In the genomic region with DNA sequence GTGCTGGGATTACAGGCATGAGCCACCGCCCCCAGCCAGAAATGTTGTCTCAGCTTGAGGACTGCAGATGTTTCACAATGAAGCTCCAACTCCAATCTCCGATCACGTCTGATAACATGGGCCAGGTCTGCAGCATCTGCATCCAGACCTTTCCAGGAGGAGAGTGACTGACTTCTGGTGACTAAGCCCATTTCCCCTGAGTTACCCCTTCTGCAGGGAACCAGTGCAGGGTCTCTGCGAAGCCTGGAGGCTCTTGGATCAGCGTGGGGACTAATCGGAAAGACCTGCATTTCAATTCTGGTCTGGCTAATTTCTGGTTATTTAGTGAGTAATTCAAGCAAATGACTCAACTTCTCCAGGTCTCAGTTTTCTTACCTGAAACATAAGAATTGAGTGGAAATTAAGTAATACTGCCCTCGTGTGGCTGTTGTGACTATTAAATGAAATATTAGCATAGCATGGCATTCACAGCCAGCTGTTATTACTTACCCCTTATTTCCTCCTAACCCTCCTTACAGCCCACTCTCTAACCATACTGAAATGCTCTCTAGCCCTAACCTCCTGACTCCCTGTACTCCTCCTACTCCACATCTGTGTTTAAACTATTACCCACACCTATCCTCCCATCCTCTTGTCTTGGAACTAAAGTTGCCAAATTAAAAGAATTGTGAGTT, we compare ENCODE assay signal across 8 cellular contexts. TPM values are rescaled to one million over a fixed set of nuclear protein-coding genes. Genes with fewer than 3 reads are reported as not detected.
A peak's percentile ranks its signal among the peaks of the same experiment; 100 is the strongest.
DNase-seq lines count a peak whose midpoint lies in the region; FAIRE-seq and TF ChIP-seq lines count a peak whose summit lies in the region.

No MANE protein-coding gene starts in this region.

- intact Hi-C loops in A673 (cut with micrococcal nuclease; ENCODE audit: unreplicated experiment) = loop anchor here (5.0 to 10.0 kb wide), 2 partner anchors 127 to 540 kb away; no protein-coding TSS in a partner anchor
- intact Hi-C loops in ascending aorta (cut with DNase I) = loop anchor here (1.0 to 10.0 kb wide), 4 partner anchors 23 to 870 kb away; no protein-coding TSS in a partner anchor

- TF ChIP-seq POLR2A in GM12891 (IDR thresholded peaks at IDR 0.05; ENCODE audit: low read depth, low read length) = no peak

- in situ Hi-C loops in KBM-7 (cut with MboI; ENCODE audit: low pct_unique_long_range_greater_than_20kb, low sequenced_read_pairs) = loop anchor here (25.0 kb wide), 1 partner anchor 122 kb away; no protein-coding TSS in a partner anchor

- POLR2A ChIA-PET in A673 (lab: Charles Lee; ENCODE audit: low non-redundant PET) = interaction anchor here (0.6 kb wide), 1 partner anchor 113 kb away, joined by 3 read pairs; no protein-coding TSS in a partner anchor

- DNase-seq in A673 (ENCODE audit: low spot score) = peak; percentile 77
- no peak for DNase-seq in GM12891 (ENCODE audit: insufficient read length, low spot score)
- peak; percentile 66 for DNase-seq in KBM-7
- peak; percentile 73 for DNase-seq in SW480 (ENCODE audit: low spot score)
- DNase-seq in ascending aorta (ENCODE audit: low spot score in 2 of 2) = peak in 1 of 2 donors; percentile 63
- DNase-seq in inferior parietal cortex (ENCODE audit: extremely low spot score) = peak; percentile 75
- peak; percentile 62 to 64 for DNase-seq in stimulated activated CD4-positive, alpha-beta T cell treated with anti-CD3 and anti-CD28 coated beads, Interleukin-2, amount 100 ng/mL, for 24 hours
- no peak for DNase-seq in GM19238 (ENCODE audit: insufficient read length, low spot score)

- no peak overlapping the region for H3K27ac ChIP-seq in A673 (ENCODE audit: low read depth, low read length, poor library complexity, severe bottlenecking)
- H3K27ac ChIP-seq in ascending aorta = peak overlapping the region in 1 of 2 donors; percentile 84

- H3K9me3 ChIP-seq in A673 (ENCODE audit: low read depth, low read length, poor library complexity, severe bottlenecking) = peaks cover 1% of the 10 kb centered on the region
- H3K9me3 ChIP-seq in ascending aorta = no peaks in the 10 kb centered on the region

- no peaks in the 10 kb centered on the region for H3K36me3 ChIP-seq in A673 (ENCODE audit: insufficient read depth, low read length, poor library complexity, severe bottlenecking)
- H3K36me3 ChIP-seq in ascending aorta = no peaks in the 10 kb centered on the region

- FAIRE-seq in GM12891 (lab: Jason Lieb, UNC) = peak; percentile 81

- H3K4me3 ChIP-seq in A673 (ENCODE audit: low read depth, low read length, poor library complexity, severe bottlenecking) (no peak overlapping the region), ascending aorta (no peak overlapping the region)

- TF ChIP-seq CTCF in A673 (conservative IDR thresholded peaks at IDR 0.05; ENCODE audit: low read depth, low read length) (peak; percentile 64), ascending aorta (IDR thresholded peaks at IDR 0.05) (peak; percentile 49 to 57 (median 50))

- peaks cover 9% of the 10 kb centered on the region for H3K4me1 ChIP-seq in A673 (ENCODE audit: insufficient read depth, low read length, poor library complexity, severe bottlenecking)
- H3K4me1 ChIP-seq in ascending aorta = peaks cover 2 to 16% of the 10 kb centered on the region in 2 donors

- BruUV-seq in A673 (replicated peaks; lab: Mats Ljungman, UMichigan) = no TSS peak

- H3K27me3 ChIP-seq in A673 (replicated peaks; ENCODE audit: insufficient read depth, low read depth, low read length, poor library complexity) (no peaks in the 10 kb centered on the region), ascending aorta (no peaks in the 10 kb centered on the region)

- CTCF ChIA-PET in A673 (lab: Charles Lee) = interaction anchor here (0.6 kb wide), 1 partner anchor 128 kb away, joined by 3 read pairs; no protein-coding TSS in a partner anchor

TF ChIP-seq in GM12891, 5 proteins besides CTCF, POLR2A, EP300 and RAD21:
- TF ChIP-seq PAX5 (IDR thresholded peaks at IDR 0.05; ENCODE audit: insufficient read depth, low read length, severe bottlenecking) (no peak), SPI1 (IDR thresholded peaks at IDR 0.05; ENCODE audit: low read depth, low read length) (no peak), TAF1 (IDR thresholded peaks at IDR 0.05; ENCODE audit: low read depth, low read length) (no peak), POU2F2 (IDR thresholded peaks at IDR 0.05; ENCODE audit: low read depth, low read length) (no peak), POLR2AphosphoS5 (IDR thresholded peaks at IDR 0.05; ENCODE audit: low read depth, low read length) (no peak)

RNA-seq across cellular contexts. Expression of a gene that starts 2.2 kb away (rescaled TPM):
- total RNA-seq in A673 (2021) = 46.7 and 52.4 TPM in 2 replicates
- 8.6 TPM for polyA plus RNA-seq in GM12891 (2012; ENCODE audit: low read depth, missing spikeins)
- total RNA-seq in ascending aorta = 185 TPM

RNA-seq across cellular contexts. Expression of a gene that starts 46.1 kb away (rescaled TPM):
- total RNA-seq in A673 (2021) (59.2 and 67.1 TPM in 2 replicates), ascending aorta (8.8 TPM)
- 20.1 TPM for polyA plus RNA-seq in GM12891 (2012; ENCODE audit: low read depth, missing spikeins)

RNA-seq across cellular contexts. Expression of a gene that starts 57.0 kb away (rescaled TPM):
- total RNA-seq in A673 (2021) (0.57 and 0.75 TPM in 2 replicates), ascending aorta (7.2 TPM)
- 0.04 TPM for polyA plus RNA-seq in GM12891 (2012; ENCODE audit: low read depth, missing spikeins)

Comparison
In these comparisons a context has a peak if more than half of its experiments do, and no peak if none do; other contexts are left out.
1. DNase-seq: peak in A673 (single experiment), KBM-7 (single experiment), SW480 (single experiment), inferior parietal cortex (single experiment) and stimulated activated CD4-positive, alpha-beta T cell treated with anti-CD3 and anti-CD28 coated beads, Interleukin-2, amount 100 ng/mL, for 24 hours (2 of 2); none in GM12891 (single experiment) and GM19238 (single experiment).